1 cellular context compared by ENCODE assay signal in genomic region chr12:130384234-130384633, GRCh38.
TF ChIP-seq lines count a peak whose summit lies in the region.

No MANE protein-coding gene starts in this region.

TF ChIP-seq in HepG2, 621 proteins besides CTCF, POLR2A, EP300 and RAD21 (continued from another document):
- TF ChIP-seq HMGXB3 (CRISPR knock-in tag; IDR thresholded peaks at IDR 0.05; ENCODE audit: borderline replicate concordance) (no peak), ZBED4 (CRISPR knock-in tag; IDR thresholded peaks at IDR 0.05; ENCODE audit: borderline replicate concordance) (no peak), ZFP36L1 (CRISPR knock-in tag; IDR thresholded peaks at IDR 0.05) (no peak), ZBTB34 (CRISPR knock-in tag; IDR thresholded peaks at IDR 0.05) (no peak), CREB3 (CRISPR knock-in tag; IDR thresholded peaks at IDR 0.05) (no peak)
